In genomic region chr3:148158210-148158609, GRCh38 we compare ENCODE assay signal across 11 cellular contexts.
DNase-seq lines count a peak whose midpoint lies in the region; ATAC-seq, FAIRE-seq and TF ChIP-seq lines count a peak whose summit lies in the region.
"Had no signal": no experiment of that assay in that cellular context is flagged by ENCODE, and none has a peak within 500 bp of the region (broad histone marks: within the 10 kb centered on the region; RNA-seq: fewer than 3 reads in every experiment).

No MANE protein-coding gene starts in this region.

- H3K36me3 Mint-ChIP-seq in activated naive CD8-positive, alpha-beta T cell treated with anti-CD3 and anti-CD28 coated beads for 36 hours, result no peaks in the 10 kb centered on the region

- BruUV-seq in HepG2 (replicated peaks; lab: Mats Ljungman, UMichigan), result no TSS peak

- H3K9me3 Mint-ChIP-seq in activated naive CD8-positive, alpha-beta T cell treated with anti-CD3 and anti-CD28 coated beads for 36 hours, result no peaks in the 10 kb centered on the region

- H3K27ac ChIP-seq in HepG2 (ENCODE audit: extremely low read length, insufficient read depth, low read length), result no peak overlapping the region
- H3K27ac ChIP-seq: prostate gland had no signal

- TF ChIP-seq POLR2A in HepG2 (IDR thresholded peaks at IDR 0.05; ENCODE audit: insufficient read depth in 1 of 2, low read depth in 2 of 2, low read length in 2 of 2), result no peak

- H3K4me1 Mint-ChIP-seq in activated naive CD8-positive, alpha-beta T cell treated with anti-CD3 and anti-CD28 coated beads for 36 hours, result no peaks in the 10 kb centered on the region

- 14% methylated on average over 3 of the region's 3 CpGs for WGBS in HepG2 (ENCODE audit: low lambda C conversion rate)

- DNase-seq in AG09309 (ENCODE audit: low read depth), result peak; percentile 28
- DNase-seq in Kasumi-1 (lab: John Stamatoyannopoulos, UW), result peak; percentile 20 to 36
- DNase-seq in bronchial epithelial cell (ENCODE audit: low read depth), result peak; percentile 72
- no peak for DNase-seq in HepG2 (ENCODE audit: low spot score)
- no peak for DNase-seq in activated naive CD8-positive, alpha-beta T cell treated with anti-CD3 and anti-CD28 coated beads for 36 hours
- DNase-seq: effector memory CD4-positive, alpha-beta T cell; NCI-H146 had no signal

- H3K79me2 ChIP-seq in HepG2 (ENCODE audit: insufficient read depth, low read length), result no peaks in the 10 kb centered on the region

- in situ Hi-C loops in HepG2 (cut with HindIII; ENCODE audit: extremely low pct_ligation_motif_present, low pct_unique_long_range_greater_than_20kb), result no loop called here

- no peaks in the 10 kb centered on the region for H4K20me1 ChIP-seq in HepG2 (ENCODE audit: insufficient read depth, low read length)

- TF ChIP-seq CTCF in AG09309 (IDR thresholded peaks at IDR 0.05; ENCODE audit: control insufficient read depth, insufficient read depth, low read depth, low read length, missing control alignments) (no peak), bronchial epithelial cell (IDR thresholded peaks at IDR 0.05; ENCODE audit: insufficient read depth, low read length, severe bottlenecking) (no peak), HepG2 (CRISPR knock-in tag; IDR thresholded peaks at IDR 0.05) (no peak)

- no peak for TF ChIP-seq RAD21 in HepG2 (CRISPR knock-in tag; IDR thresholded peaks at IDR 0.05)

- no peaks in the 10 kb centered on the region for H3K4me1 ChIP-seq in HepG2 (ENCODE audit: insufficient read depth, low read length)
- H3K4me1 ChIP-seq: prostate gland had no signal

- CTCF ChIA-PET in HepG2 (lab: Yijun Ruan, JAX; ENCODE audit: low intra/inter-chr PET ratio, low total read pairs), result no interaction called here

- no peaks in the 10 kb centered on the region for H3K9me3 ChIP-seq in HepG2 (ENCODE audit: low read length)
- H3K9me3 ChIP-seq: prostate gland had no signal

- H3K27me3 ChIP-seq in bronchial epithelial cell (ENCODE audit: control insufficient read depth, insufficient read depth, low read length), result no peaks in the 10 kb centered on the region
- no peaks in the 10 kb centered on the region for H3K27me3 ChIP-seq in HepG2 (ENCODE audit: control insufficient read depth in 1 of 2, insufficient read depth in 2 of 2, low read length in 2 of 2)

- H3K36me3 ChIP-seq in bronchial epithelial cell (ENCODE audit: control insufficient read depth, insufficient read depth, low read length) (no peaks in the 10 kb centered on the region), HepG2 (replicated peaks in 1 of 2; ENCODE audit: control insufficient read depth in 1 of 2, insufficient read depth in 2 of 2, low read length in 2 of 2) (no peaks in the 10 kb centered on the region)
- H3K36me3 ChIP-seq: prostate gland had no signal

- H3K9ac ChIP-seq in HepG2 (ENCODE audit: insufficient read depth, low read depth, low read length), result no peak overlapping the region

- intact Hi-C loops in HepG2 (cut with micrococcal nuclease; ENCODE audit: unreplicated experiment), result no loop called here

- no peak overlapping the region for H3K4me3 Mint-ChIP-seq in activated naive CD8-positive, alpha-beta T cell treated with anti-CD3 and anti-CD28 coated beads for 36 hours

- no peak overlapping the region for H2AFZ ChIP-seq in HepG2 (ENCODE audit: low read length)

- H3K27ac Mint-ChIP-seq in activated naive CD8-positive, alpha-beta T cell treated with anti-CD3 and anti-CD28 coated beads for 36 hours, result no peak overlapping the region

- H3K4me3 ChIP-seq in AG09309 (ENCODE audit: control insufficient read depth, low read depth, low read length) (no peak overlapping the region), bronchial epithelial cell (ENCODE audit: low read depth, low read length) (no peak overlapping the region), HepG2 (replicated peaks in 1 of 3; ENCODE audit: insufficient read depth in 1 of 3, low read depth in 2 of 3, low read length in 3 of 3) (no peak overlapping the region)
- H3K4me3 ChIP-seq: prostate gland had no signal

- FAIRE-seq in bronchial epithelial cell (lab: Jason Lieb, UNC) (no peak), HepG2 (lab: Jason Lieb, UNC) (no peak)

- TF ChIP-seq EP300 in HepG2 (IDR thresholded peaks at IDR 0.05; ENCODE audit: low read depth in 2 of 2, low read length in 2 of 2) (no peak), HepG2 (CRISPR knock-in tag; IDR thresholded peaks at IDR 0.05; ENCODE audit: borderline replicate concordance) (no peak)

- ATAC-seq in HepG2 (no peak), HG02840 (IDR thresholded peaks at IDR 0.05; ENCODE audit: low FRiP score, unreplicated experiment) (no peak), GM21526 (IDR thresholded peaks at IDR 0.05; ENCODE audit: low FRiP score, unreplicated experiment) (no peak), GM18511 (IDR thresholded peaks at IDR 0.05; ENCODE audit: unreplicated experiment) (no peak)

- H3K27me3 Mint-ChIP-seq in activated naive CD8-positive, alpha-beta T cell treated with anti-CD3 and anti-CD28 coated beads for 36 hours, result no peaks in the 10 kb centered on the region

- POLR2A ChIA-PET in HepG2 (lab: Yijun Ruan, JAX), result no interaction called here

- H3K4me2 ChIP-seq in HepG2 (ENCODE audit: low read depth, low read length), result no peak overlapping the region

TF ChIP-seq in HepG2, 621 proteins besides CTCF, POLR2A, EP300 and RAD21:
- peak; percentile 47 for TF ChIP-seq FOSL2 (CRISPR knock-in tag; IDR thresholded peaks at IDR 0.05)
- TF ChIP-seq ZNF20 (CRISPR knock-in tag; IDR thresholded peaks at IDR 0.05), result no peak

Comparison
In these comparisons a context has a peak if more than half of its experiments do, and no peak if none do; other contexts are left out.
1. DNase-seq: peak in AG09309 (single experiment), Kasumi-1 (2 of 2) and bronchial epithelial cell (single experiment); none in HepG2 (single experiment) and activated naive CD8-positive, alpha-beta T cell treated with anti-CD3 and anti-CD28 coated beads for 36 hours (single experiment).